In genomic region chr5:180593446-180594206, GRCh38 we compare ENCODE assay signal across 22 cellular contexts. TPM values are rescaled to one million over a fixed set of nuclear protein-coding genes. Genes with fewer than 3 reads are reported as not detected.
"Had no signal": no experiment of that assay in that cellular context is flagged by ENCODE, and none has a peak within 500 bp of the region (broad histone marks: within the 10 kb centered on the region; RNA-seq: fewer than 3 reads in every experiment).

No MANE protein-coding gene starts in this region.

- H3K27ac ChIP-seq: brain microvascular endothelial cell, left ventricle myocardium inferior, pancreas, tibial artery, vagina, WERI-Rb-1 had no signal

- FAIRE-seq: frontal cortex, pancreas had no signal

- H3K9me3 Mint-ChIP-seq: activated naive CD8-positive, alpha-beta T cell treated with anti-CD3 and anti-CD28 coated beads, Interleukin-2, amount 10 ng/mL, durations not matched to agents 7 days and 5 days; T-helper 1 cell treated with Interleukin-12 subunit alpha and Interleukin-12 subunit beta and Interleukin-4 antibody, amounts not matched to agents 30 μg/mL and 1 μg/mL, for 36 hours had no signal

- H3K27ac Mint-ChIP-seq: activated naive CD8-positive, alpha-beta T cell treated with anti-CD3 and anti-CD28 coated beads, Interleukin-2, amount 10 ng/mL, durations not matched to agents 7 days and 5 days; T-helper 1 cell treated with Interleukin-12 subunit alpha and Interleukin-12 subunit beta and Interleukin-4 antibody, amounts not matched to agents 30 μg/mL and 1 μg/mL, for 36 hours had no signal

- H3K36me3 ChIP-seq: brain microvascular endothelial cell, left ventricle myocardium inferior, pancreas, tibial artery, vagina, WERI-Rb-1 had no signal

- DNase-seq: activated CD4-positive, alpha-beta T cell treated with anti-CD3 and anti-CD28 coated beads for 1 hour; activated naive CD8-positive, alpha-beta T cell treated with anti-CD3 and anti-CD28 coated beads, Interleukin-2, amount 10 ng/mL, durations not matched to agents 7 days and 5 days; amygdala; brain microvascular endothelial cell; cerebellar nuclear complex; cortex of kidney; effector CD4-positive, alpha-beta T cell; left ventricle myocardium inferior; mammary epithelial cell; stimulated activated CD4-positive, alpha-beta T cell treated with anti-CD3 and anti-CD28 coated beads, Interleukin-12 subunit alpha, Interleukin-12 subunit beta, amount 100 ng/mL, for 4 hours; stimulated activated CD4-positive, alpha-beta T cell treated with anti-CD3 and anti-CD28 coated beads, Interleukin-1b, Interleukin-23, amount 100 ng/mL, for 48 hours; stimulated activated naive CD4-positive, alpha-beta T cell; WERI-Rb-1 had no signal

- ATAC-seq: pancreas had no signal

- H3K36me3 Mint-ChIP-seq: activated naive CD8-positive, alpha-beta T cell treated with anti-CD3 and anti-CD28 coated beads, Interleukin-2, amount 10 ng/mL, durations not matched to agents 7 days and 5 days had no signal

- H3K4me3 Mint-ChIP-seq: activated naive CD8-positive, alpha-beta T cell treated with anti-CD3 and anti-CD28 coated beads, Interleukin-2, amount 10 ng/mL, durations not matched to agents 7 days and 5 days; T-helper 1 cell treated with Interleukin-12 subunit alpha and Interleukin-12 subunit beta and Interleukin-4 antibody, amounts not matched to agents 30 μg/mL and 1 μg/mL, for 36 hours had no signal

- H3K4me3 ChIP-seq: left ventricle myocardium inferior, pancreas, tibial artery, vagina had no signal

- H3K9me3 ChIP-seq: left ventricle myocardium inferior, pancreas, tibial artery, vagina had no signal

RNA-seq across cellular contexts. Expression of gene SCGB3A1, which starts 2.3 kb away (rescaled TPM):
- total RNA-seq: frontal cortex, kidney epithelial cell, left ventricle myocardium inferior, mammary epithelial cell, myocyte, subcutaneous adipose tissue, vagina had no signal
- polyA plus RNA-seq: mammary epithelial cell, neural cell had no signal

RNA-seq across cellular contexts. Expression of gene FLT4, which starts 55.8 kb away (rescaled TPM):
- total RNA-seq: mammary epithelial cell had no signal
